Comparison of ENCODE assay signal across 1 cellular context in genomic region chr7:154581251-154581890, GRCh38.
TF ChIP-seq lines count a peak whose summit lies in the region.

No MANE protein-coding gene starts in this region.

TF ChIP-seq in SK-N-SH, 30 proteins besides CTCF, POLR2A, EP300 and RAD21 (continued from another document):
- TF ChIP-seq USF1 (IDR thresholded peaks at IDR 0.05; ENCODE audit: borderline replicate concordance, low read depth) (no peak), FOXJ3 (CRISPR knock-in tag; IDR thresholded peaks at IDR 0.05) (no peak), SMC3 (IDR thresholded peaks at IDR 0.05; ENCODE audit: low read depth, low read length) (no peak), USF2 (IDR thresholded peaks at IDR 0.05; ENCODE audit: borderline replicate concordance, low read depth, low read length) (no peak), NFIC (IDR thresholded peaks at IDR 0.05; ENCODE audit: borderline replicate concordance) (no peak), EZH2phosphoT487 (IDR thresholded peaks at IDR 0.05; ENCODE audit: borderline replicate concordance, low read depth) (no peak), NRF1 (IDR thresholded peaks at IDR 0.05; ENCODE audit: low read depth, low read length) (no peak), MEF2A (IDR thresholded peaks at IDR 0.05; ENCODE audit: borderline replicate concordance, low read depth) (no peak), REST (IDR thresholded peaks at IDR 0.05; ENCODE audit: low read depth, low read length) (no peak)
TF ChIP-seq in SK-N-SH: peak in this region for 0.
